In the genomic region with DNA sequence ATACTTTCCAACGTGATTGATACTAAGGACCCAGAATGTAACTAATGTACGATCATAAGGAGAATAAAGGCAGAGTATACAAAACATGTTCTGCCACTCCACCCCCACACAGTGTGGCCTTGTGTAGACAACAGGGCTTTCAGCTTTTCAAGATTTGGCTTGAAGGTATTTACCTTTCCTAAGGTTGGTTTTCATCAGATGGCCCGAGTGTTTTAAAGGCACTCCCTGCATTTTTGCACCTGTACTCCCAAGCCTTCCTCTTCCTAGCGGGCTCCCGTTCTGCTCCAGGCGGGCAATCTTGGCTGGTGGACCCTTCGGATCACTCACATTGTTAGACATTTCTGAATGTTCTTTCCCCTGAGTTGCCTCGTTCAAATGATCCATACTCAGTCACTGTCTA, we compare ENCODE assay signal across 20 cellular contexts. TPM values are rescaled to one million over a fixed set of nuclear protein-coding genes. Genes with fewer than 3 reads are reported as not detected.
DNase-seq lines count a peak whose midpoint lies in the region; ATAC-seq and TF ChIP-seq lines count a peak whose summit lies in the region.
"Had no signal": no experiment of that assay in that cellular context is flagged by ENCODE, and none has a peak within 500 bp of the region (broad histone marks: within the 10 kb centered on the region; RNA-seq: fewer than 3 reads in every experiment).

No MANE protein-coding gene starts in this region.

- H3K36me3 Mint-ChIP-seq in activated CD8-positive, alpha-beta T cell treated with anti-CD3 and anti-CD28 coated beads for 36 hours (ENCODE audit: low read depth): peaks cover 86% of the 10 kb centered on the region
- H3K36me3 Mint-ChIP-seq in mesothelial cell of epicardium: peaks cover 29% of the 10 kb centered on the region

- H3K27ac Mint-ChIP-seq in activated CD8-positive, alpha-beta T cell treated with anti-CD3 and anti-CD28 coated beads for 36 hours: peak overlapping the region; percentile 79
- peak overlapping the region; percentile 82 for H3K27ac Mint-ChIP-seq in mesothelial cell of epicardium
- H3K27ac Mint-ChIP-seq: WTC11 had no signal

- peaks cover 75% of the 10 kb centered on the region for H3K4me1 Mint-ChIP-seq in activated CD8-positive, alpha-beta T cell treated with anti-CD3 and anti-CD28 coated beads for 36 hours (ENCODE audit: low read depth)
- peaks cover 58% of the 10 kb centered on the region for H3K4me1 Mint-ChIP-seq in mesothelial cell of epicardium

- H3K4me1 ChIP-seq in left ventricle myocardium inferior (peaks cover 52% of the 10 kb centered on the region), esophagus squamous epithelium (peaks cover 0 to 13% (median 9%) of the 10 kb centered on the region in 3 donors)

- H3K9me3 ChIP-seq in left ventricle myocardium inferior (replicated peaks): no peaks in the 10 kb centered on the region
- H3K9me3 ChIP-seq in esophagus squamous epithelium: no peaks in the 10 kb centered on the region
- H3K9me3 ChIP-seq: esophagus muscularis mucosa, right lobe of liver, vagina had no signal

- DNase-seq in left ventricle myocardium inferior (no peak), cardiac septum (ENCODE audit: low spot score) (no peak), mesothelial cell of epicardium (ENCODE audit: low spot score in 2 of 2, unreplicated experiment in 2 of 2) (no peak), DMS 273 (lab: John Stamatoyannopoulos, UW; ENCODE audit: unreplicated experiment) (no peak), 8988T (no peak), esophagus squamous epithelium (lab: John Stamatoyannopoulos, UW) (no peak)
- no peak for DNase-seq in activated CD8-positive, alpha-beta T cell treated with anti-CD3 and anti-CD28 coated beads for 36 hours
- DNase-seq: activated CD8-positive, alpha-beta memory T cell treated with anti-CD3 and anti-CD28 coated beads, Interleukin-2, amount 50 U/mL, for 48 hours; AML-193; amniotic stem cell; effector CD4-positive, alpha-beta T cell; GDM1; NCI-H187 treated with DMSO at 0.1 percent for 48 hours; NCI-H446 treated with DMSO at 0.1 percent for 48 hours; right lobe of liver had no signal

- TF ChIP-seq CTCF in left ventricle myocardium inferior (IDR thresholded peaks at IDR 0.05; ENCODE audit: borderline replicate concordance) (no peak), mesothelial cell of epicardium (IDR thresholded peaks at IDR 0.05; ENCODE audit: unreplicated experiment) (no peak), esophagus squamous epithelium (IDR thresholded peaks at IDR 0.05) (no peak)
- TF ChIP-seq CTCF in activated CD8-positive, alpha-beta T cell treated with anti-CD3 and anti-CD28 coated beads for 36 hours (IDR thresholded peaks at IDR 0.05): no peak

- CTCF ChIA-PET in activated CD8-positive, alpha-beta T cell treated with anti-CD3 and anti-CD28 coated beads for 36 hours (lab: Charles Lee): interaction anchor here (1.0 to 1.6 kb wide), 3 partner anchors 18 to 355 kb away, joined by 3 read pairs; no protein-coding TSS in a partner anchor

- peak overlapping the region; percentile 64 for H3K4me3 Mint-ChIP-seq in activated CD8-positive, alpha-beta T cell treated with anti-CD3 and anti-CD28 coated beads for 36 hours
- H3K4me3 Mint-ChIP-seq in mesothelial cell of epicardium: no peak overlapping the region
- H3K4me3 Mint-ChIP-seq: WTC11 had no signal

- peaks cover 28% of the 10 kb centered on the region for H3K36me3 ChIP-seq in left ventricle myocardium inferior
- peaks cover 0 to 44% (median 0%) of the 10 kb centered on the region in 3 donors for H3K36me3 ChIP-seq in esophagus squamous epithelium

- H3K27me3 ChIP-seq in left ventricle myocardium inferior (ENCODE audit: low read depth) (no peaks in the 10 kb centered on the region), esophagus squamous epithelium (no peaks in the 10 kb centered on the region)
- H3K27me3 ChIP-seq: esophagus muscularis mucosa, right lobe of liver, vagina had no signal

- H3K27ac ChIP-seq in left ventricle myocardium inferior (replicated peaks) (peak overlapping the region; percentile 73), esophagus squamous epithelium (no peak overlapping the region)
- H3K27ac ChIP-seq: right lobe of liver, vagina had no signal

- no peak for ATAC-seq in activated CD8-positive, alpha-beta T cell treated with anti-CD3 and anti-CD28 coated beads for 36 hours
- ATAC-seq: HCT116, right lobe of liver, Right ventricle myocardium inferior, WTC11 had no signal

- H3K9me3 Mint-ChIP-seq in activated CD8-positive, alpha-beta T cell treated with anti-CD3 and anti-CD28 coated beads for 36 hours: no peaks in the 10 kb centered on the region
- H3K9me3 Mint-ChIP-seq in mesothelial cell of epicardium: peaks cover 4% of the 10 kb centered on the region
- H3K9me3 Mint-ChIP-seq: WTC11 had no signal

- H3K27me3 Mint-ChIP-seq in activated CD8-positive, alpha-beta T cell treated with anti-CD3 and anti-CD28 coated beads for 36 hours: no peaks in the 10 kb centered on the region
- no peaks in the 10 kb centered on the region for H3K27me3 Mint-ChIP-seq in mesothelial cell of epicardium (ENCODE audit: low read depth)

- TF ChIP-seq POLR2A in esophagus squamous epithelium (IDR thresholded peaks at IDR 0.05): no peak

- 82 to 86% methylated on average over 8 of the region's 8 CpGs for WGBS in esophagus squamous epithelium, 2 donors

- intact Hi-C loops in left ventricle myocardium inferior (cut with micrococcal nuclease): no loop called here
- intact Hi-C loops in cardiac septum (cut with DNase I): no loop called here
- intact Hi-C loops in activated CD8-positive, alpha-beta T cell treated with anti-CD3 and anti-CD28 coated beads for 36 hours (cut with micrococcal nuclease): loop anchor here (5.0 kb wide), 1 partner anchor 322 kb away; no protein-coding TSS in a partner anchor
- intact Hi-C loops in esophagus squamous epithelium (cut with DNase I): no loop called here

- H3K4me3 ChIP-seq in left ventricle myocardium inferior (no peak overlapping the region), esophagus squamous epithelium (no peak overlapping the region)
- H3K4me3 ChIP-seq: esophagus muscularis mucosa, right lobe of liver, vagina had no signal

- POLR2A ChIA-PET in activated CD8-positive, alpha-beta T cell treated with anti-CD3 and anti-CD28 coated beads for 36 hours (lab: Charles Lee): interaction anchor here (0.7 to 13.2 kb wide), 10 partner anchors 9 to 323 kb away, joined by 3 to 330 read pairs (median 6); no protein-coding TSS in a partner anchor

RNA-seq across cellular contexts. Expression of a gene that starts 4.6 kb away (rescaled TPM):
- 44.3 TPM for total RNA-seq in left ventricle myocardium inferior
- total RNA-seq in cardiac septum: 56.9 TPM
- 100 to 1,000 TPM; 208 to 213 TPM for total RNA-seq in activated CD8-positive, alpha-beta T cell treated with anti-CD3 and anti-CD28 coated beads for 36 hours
- 72.6 to 81.4 TPM (median 76.7 TPM) in 3 replicates for total RNA-seq in mesothelial cell of epicardium
- 10 to 100 TPM; 16.9 to 24.4 (median 20.0) TPM for total RNA-seq in esophagus squamous epithelium
